ENCODE assay signal across 23 cellular contexts in genomic region chr3:164852866-164853265, GRCh38.
"Had no signal": no experiment of that assay in that cellular context is flagged by ENCODE, and none has a peak within 500 bp of the region (broad histone marks: within the 10 kb centered on the region; RNA-seq: fewer than 3 reads in every experiment).

No MANE protein-coding gene starts in this region.

- H3K27ac Mint-ChIP-seq: T-cell; T-helper 1 cell treated with Interleukin-12 subunit alpha and Interleukin-12 subunit beta and Interleukin-4 antibody, amounts not matched to agents 30 μg/mL and 1 μg/mL, for 36 hours had no signal

- H3K36me3 ChIP-seq: MG63, SJSA1 had no signal

- H3K27me3 Mint-ChIP-seq: T-cell had no signal

- H3K4me1 Mint-ChIP-seq: T-cell had no signal

- ATAC-seq: T-cell had no signal

- H3K36me3 Mint-ChIP-seq: T-cell had no signal

- H3K4me3 Mint-ChIP-seq: T-cell; T-helper 1 cell treated with Interleukin-12 subunit alpha and Interleukin-12 subunit beta and Interleukin-4 antibody, amounts not matched to agents 30 μg/mL and 1 μg/mL, for 36 hours had no signal

- DNase-seq: IMR-90, Karpas-422, KG1, MG63, NCI-H1092, NCI-H1105 treated with DMSO at 0.1 percent for 48 hours, NCI-H1417 treated with DMSO at 0.1 percent for 48 hours, NCI-H1694, NCI-H187 treated with DMSO at 0.1 percent for 48 hours, NCI-H2029 treated with DMSO at 0.1 percent for 48 hours, NCI-H2171 treated with DMSO at 0.1 percent for 48 hours, NCI-H345, NCI-H446 treated with DMSO at 0.1 percent for 48 hours, NCI-H510A treated with DMSO at 0.1 percent for 48 hours, NCI-H526, Right ventricle myocardium superior, RPMI8226, SIG-M5, SW 1271, T-cell had no signal

- H3K4me3 ChIP-seq: MG63, SJSA1, SK-N-MC had no signal

- H3K27ac ChIP-seq: SJSA1, SK-N-MC had no signal

- H3K4me1 ChIP-seq: SJSA1 had no signal

- H3K27me3 ChIP-seq: MG63, SJSA1 had no signal

- H3K9me3 ChIP-seq: MG63, SJSA1 had no signal
